Comparison of ENCODE assay signal across 10 cellular contexts in the genomic region with DNA sequence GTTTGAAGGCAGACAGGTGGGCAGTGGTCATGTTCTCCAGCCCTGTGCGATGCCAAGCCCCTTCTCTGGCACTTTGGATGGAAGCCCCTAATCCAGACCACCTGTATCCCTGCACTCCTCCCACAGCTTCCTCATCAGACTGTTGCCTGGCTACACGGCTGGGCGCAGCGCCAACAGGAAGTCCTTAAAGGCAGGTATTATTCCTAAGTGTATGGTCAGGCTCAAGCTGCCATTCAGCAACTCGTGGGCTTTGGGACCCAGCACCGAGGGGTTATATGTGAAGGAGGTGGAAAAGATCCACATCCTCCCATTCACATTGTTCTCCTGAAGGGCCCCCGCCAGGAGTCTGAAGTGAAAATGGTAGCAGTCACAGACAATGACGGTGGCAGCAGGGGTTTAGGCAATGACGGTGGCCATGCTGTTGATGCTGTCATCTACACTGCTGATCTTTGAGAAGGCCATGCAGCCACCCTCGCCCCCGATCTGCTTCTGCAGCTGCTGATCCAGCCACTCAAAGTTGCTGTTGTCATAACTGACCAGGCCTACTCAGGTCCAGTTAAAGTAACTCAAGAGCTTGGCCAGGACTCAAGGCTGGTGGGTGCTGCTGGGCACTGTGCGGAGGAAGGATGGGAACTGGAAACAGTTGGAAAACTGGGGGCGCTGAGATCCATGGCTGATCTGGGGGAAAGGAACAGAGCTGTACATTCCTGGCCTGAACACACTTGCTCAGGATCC. TPM values are rescaled to one million over a fixed set of nuclear protein-coding genes. Genes with fewer than 3 reads are reported as not detected.
A peak's percentile ranks its signal among the peaks of the same experiment; 100 is the strongest.
DNase-seq lines count a peak whose midpoint lies in the region; TF ChIP-seq lines count a peak whose summit lies in the region.
"Had no signal": no experiment of that assay in that cellular context is flagged by ENCODE, and none has a peak within 500 bp of the region (broad histone marks: within the 10 kb centered on the region; RNA-seq: fewer than 3 reads in every experiment).

No MANE protein-coding gene starts in this region.

- peak overlapping the region; percentile 56 for H3K4me3 Mint-ChIP-seq in HFFc6
- H3K4me3 Mint-ChIP-seq in glutamatergic neuron (ENCODE audit: unreplicated experiment): no peak overlapping the region

- H3K27me3 Mint-ChIP-seq in HFFc6 (ENCODE audit: insufficient read depth) (no peaks in the 10 kb centered on the region), glutamatergic neuron (ENCODE audit: unreplicated experiment) (no peaks in the 10 kb centered on the region)

- TF ChIP-seq CTCF in HFFc6 (IDR thresholded peaks at IDR 0.05) (no peak), glutamatergic neuron (IDR thresholded peaks at IDR 0.05; ENCODE audit: partially characterized antibody, unreplicated experiment) (no peak)

- H3K36me3 Mint-ChIP-seq in HFFc6 (ENCODE audit: low read depth) (no peaks in the 10 kb centered on the region), glutamatergic neuron (ENCODE audit: unreplicated experiment) (no peaks in the 10 kb centered on the region)

- H3K4me1 Mint-ChIP-seq in HFFc6 (ENCODE audit: low read depth) (peaks cover 56% of the 10 kb centered on the region), glutamatergic neuron (ENCODE audit: low read depth, unreplicated experiment) (no peaks in the 10 kb centered on the region)

- H3K27ac Mint-ChIP-seq in HFFc6: peak overlapping the region; percentile 95
- H3K27ac Mint-ChIP-seq in glutamatergic neuron (ENCODE audit: unreplicated experiment): no peak overlapping the region

- no peaks in the 10 kb centered on the region for H3K9me3 Mint-ChIP-seq in HFFc6
- no peaks in the 10 kb centered on the region for H3K9me3 Mint-ChIP-seq in glutamatergic neuron (ENCODE audit: unreplicated experiment)

- DNase-seq in HFFc6 (no peak), NCI-H774 (lab: John Stamatoyannopoulos, UW) (peak; percentile 71), glomerular visceral epithelial cell (ENCODE audit: extremely low spot score) (peak; percentile 53), retina (peak; percentile 27), glutamatergic neuron (no peak), cortex of kidney (lab: John Stamatoyannopoulos, UW) (no peak), NK-92 (lab: John Stamatoyannopoulos, UW; ENCODE audit: unreplicated experiment) (no peak)
- no peak for DNase-seq in central memory CD4-positive, alpha-beta T cell
- DNase-seq: DMS 273 treated with DMSO at 0.1 percent for 48 hours, NCI-H82 had no signal

RNA-seq across cellular contexts. Expression of a gene that starts 27.7 kb away (rescaled TPM):
- not detected for total RNA-seq in HFFc6 (2021; fragmentation: NEBNext Ultra II Directional; extraction: Animal tissue kit (Norgen Biotek cat#: 25700))
- not detected for total RNA-seq in glutamatergic neuron (ENCODE audit: unreplicated experiment)

RNA-seq across cellular contexts. Expression of a gene that starts 34.8 kb away (rescaled TPM):
- total RNA-seq in HFFc6 (2021; fragmentation: NEBNext Ultra II Directional; extraction: Animal tissue kit (Norgen Biotek cat#: 25700)): not detected
- not detected for total RNA-seq in glutamatergic neuron (ENCODE audit: unreplicated experiment)

Comparison
In these comparisons a context has a peak if more than half of its experiments do, and no peak if none do; other contexts are left out.
1. DNase-seq: peak in NCI-H774 (single experiment), glomerular visceral epithelial cell (single experiment) and retina (single experiment); none in HFFc6 (single experiment), glutamatergic neuron (single experiment), cortex of kidney (single experiment), NK-92 (single experiment) and central memory CD4-positive, alpha-beta T cell (single experiment).